In the genomic region with DNA sequence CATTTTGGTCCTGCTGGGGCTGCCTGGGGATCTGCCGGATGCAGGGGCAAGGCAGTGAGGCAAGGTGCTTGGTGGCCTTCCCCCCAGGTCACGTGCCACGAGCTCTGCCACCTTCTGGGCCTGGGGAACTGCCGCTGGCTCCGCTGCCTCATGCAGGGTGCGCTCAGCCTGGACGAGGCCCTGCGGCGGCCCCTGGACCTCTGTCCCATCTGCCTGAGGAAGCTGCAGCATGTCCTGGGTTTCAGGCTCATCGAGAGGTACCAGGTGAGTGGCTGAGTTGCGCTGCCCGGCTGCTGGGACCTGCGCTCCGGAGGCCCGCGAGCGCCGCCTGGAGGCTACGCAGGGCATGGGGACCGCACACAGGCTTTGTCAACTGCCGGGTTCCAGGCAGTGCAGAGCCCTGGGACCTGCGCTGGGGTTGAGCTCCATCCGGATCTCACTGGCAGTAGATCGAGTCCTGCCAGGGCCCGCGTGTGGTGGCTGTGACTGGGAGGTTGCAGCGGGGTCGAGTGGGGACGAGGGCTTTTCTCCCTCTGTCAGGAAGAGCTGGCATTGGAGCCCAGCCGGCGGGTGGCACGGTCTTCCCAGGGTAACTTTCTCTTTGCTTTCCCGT, we compare ENCODE assay signal across 1 cellular context.
TF ChIP-seq lines count a peak whose summit lies in the region.

No MANE protein-coding gene starts in this region.

TF ChIP-seq in SK-N-SH, 30 proteins besides CTCF, POLR2A, EP300 and RAD21 (continued from another document):
- TF ChIP-seq, protein P1, sequence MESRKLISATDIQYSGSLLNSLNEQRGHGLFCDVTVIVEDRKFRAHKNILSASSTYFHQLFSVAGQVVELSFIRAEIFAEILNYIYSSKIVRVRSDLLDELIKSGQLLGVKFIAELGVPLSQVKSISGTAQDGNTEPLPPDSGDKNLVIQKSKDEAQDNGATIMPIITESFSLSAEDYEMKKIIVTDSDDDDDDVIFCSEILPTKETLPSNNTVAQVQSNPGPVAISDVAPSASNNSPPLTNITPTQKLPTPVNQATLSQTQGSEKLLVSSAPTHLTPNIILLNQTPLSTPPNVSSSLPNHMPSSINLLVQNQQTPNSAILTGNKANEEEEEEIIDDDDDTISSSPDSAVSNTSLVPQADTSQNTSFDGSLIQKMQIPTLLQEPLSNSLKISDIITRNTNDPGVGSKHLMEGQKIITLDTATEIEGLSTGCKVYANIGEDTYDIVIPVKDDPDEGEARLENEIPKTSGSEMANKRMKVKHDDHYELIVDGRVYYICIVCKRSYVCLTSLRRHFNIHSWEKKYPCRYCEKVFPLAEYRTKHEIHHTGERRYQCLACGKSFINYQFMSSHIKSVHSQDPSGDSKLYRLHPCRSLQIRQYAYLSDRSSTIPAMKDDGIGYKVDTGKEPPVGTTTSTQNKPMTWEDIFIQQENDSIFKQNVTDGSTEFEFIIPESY (IDR thresholded peaks at IDR 0.05; ENCODE audit: borderline replicate concordance, low read depth) = no peak
- TF ChIP-seq, protein P2, sequence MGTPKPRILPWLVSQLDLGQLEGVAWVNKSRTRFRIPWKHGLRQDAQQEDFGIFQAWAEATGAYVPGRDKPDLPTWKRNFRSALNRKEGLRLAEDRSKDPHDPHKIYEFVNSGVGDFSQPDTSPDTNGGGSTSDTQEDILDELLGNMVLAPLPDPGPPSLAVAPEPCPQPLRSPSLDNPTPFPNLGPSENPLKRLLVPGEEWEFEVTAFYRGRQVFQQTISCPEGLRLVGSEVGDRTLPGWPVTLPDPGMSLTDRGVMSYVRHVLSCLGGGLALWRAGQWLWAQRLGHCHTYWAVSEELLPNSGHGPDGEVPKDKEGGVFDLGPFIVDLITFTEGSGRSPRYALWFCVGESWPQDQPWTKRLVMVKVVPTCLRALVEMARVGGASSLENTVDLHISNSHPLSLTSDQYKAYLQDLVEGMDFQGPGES (IDR thresholded peaks at IDR 0.05; ENCODE audit: low read depth, low read length) = no peak
- TF ChIP-seq ELF1 (IDR thresholded peaks at IDR 0.05) = no peak
- TF ChIP-seq TEAD4 (IDR thresholded peaks at IDR 0.05; ENCODE audit: borderline replicate concordance, insufficient read depth) = no peak
- no peak for TF ChIP-seq FOXJ3 (CRISPR knock-in tag; IDR thresholded peaks at IDR 0.05)
- no peak for TF ChIP-seq TAF1 (IDR thresholded peaks at IDR 0.05; ENCODE audit: borderline replicate concordance, low read depth, low read length)
- TF ChIP-seq FOSL2 (IDR thresholded peaks at IDR 0.05; ENCODE audit: borderline replicate concordance, low read depth) = no peak
- TF ChIP-seq, protein P3, sequence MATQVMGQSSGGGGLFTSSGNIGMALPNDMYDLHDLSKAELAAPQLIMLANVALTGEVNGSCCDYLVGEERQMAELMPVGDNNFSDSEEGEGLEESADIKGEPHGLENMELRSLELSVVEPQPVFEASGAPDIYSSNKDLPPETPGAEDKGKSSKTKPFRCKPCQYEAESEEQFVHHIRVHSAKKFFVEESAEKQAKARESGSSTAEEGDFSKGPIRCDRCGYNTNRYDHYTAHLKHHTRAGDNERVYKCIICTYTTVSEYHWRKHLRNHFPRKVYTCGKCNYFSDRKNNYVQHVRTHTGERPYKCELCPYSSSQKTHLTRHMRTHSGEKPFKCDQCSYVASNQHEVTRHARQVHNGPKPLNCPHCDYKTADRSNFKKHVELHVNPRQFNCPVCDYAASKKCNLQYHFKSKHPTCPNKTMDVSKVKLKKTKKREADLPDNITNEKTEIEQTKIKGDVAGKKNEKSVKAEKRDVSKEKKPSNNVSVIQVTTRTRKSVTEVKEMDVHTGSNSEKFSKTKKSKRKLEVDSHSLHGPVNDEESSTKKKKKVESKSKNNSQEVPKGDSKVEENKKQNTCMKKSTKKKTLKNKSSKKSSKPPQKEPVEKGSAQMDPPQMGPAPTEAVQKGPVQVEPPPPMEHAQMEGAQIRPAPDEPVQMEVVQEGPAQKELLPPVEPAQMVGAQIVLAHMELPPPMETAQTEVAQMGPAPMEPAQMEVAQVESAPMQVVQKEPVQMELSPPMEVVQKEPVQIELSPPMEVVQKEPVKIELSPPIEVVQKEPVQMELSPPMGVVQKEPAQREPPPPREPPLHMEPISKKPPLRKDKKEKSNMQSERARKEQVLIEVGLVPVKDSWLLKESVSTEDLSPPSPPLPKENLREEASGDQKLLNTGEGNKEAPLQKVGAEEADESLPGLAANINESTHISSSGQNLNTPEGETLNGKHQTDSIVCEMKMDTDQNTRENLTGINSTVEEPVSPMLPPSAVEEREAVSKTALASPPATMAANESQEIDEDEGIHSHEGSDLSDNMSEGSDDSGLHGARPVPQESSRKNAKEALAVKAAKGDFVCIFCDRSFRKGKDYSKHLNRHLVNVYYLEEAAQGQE (IDR thresholded peaks at IDR 0.05; ENCODE audit: low read depth, low read length) = no peak
